In the genomic region with DNA sequence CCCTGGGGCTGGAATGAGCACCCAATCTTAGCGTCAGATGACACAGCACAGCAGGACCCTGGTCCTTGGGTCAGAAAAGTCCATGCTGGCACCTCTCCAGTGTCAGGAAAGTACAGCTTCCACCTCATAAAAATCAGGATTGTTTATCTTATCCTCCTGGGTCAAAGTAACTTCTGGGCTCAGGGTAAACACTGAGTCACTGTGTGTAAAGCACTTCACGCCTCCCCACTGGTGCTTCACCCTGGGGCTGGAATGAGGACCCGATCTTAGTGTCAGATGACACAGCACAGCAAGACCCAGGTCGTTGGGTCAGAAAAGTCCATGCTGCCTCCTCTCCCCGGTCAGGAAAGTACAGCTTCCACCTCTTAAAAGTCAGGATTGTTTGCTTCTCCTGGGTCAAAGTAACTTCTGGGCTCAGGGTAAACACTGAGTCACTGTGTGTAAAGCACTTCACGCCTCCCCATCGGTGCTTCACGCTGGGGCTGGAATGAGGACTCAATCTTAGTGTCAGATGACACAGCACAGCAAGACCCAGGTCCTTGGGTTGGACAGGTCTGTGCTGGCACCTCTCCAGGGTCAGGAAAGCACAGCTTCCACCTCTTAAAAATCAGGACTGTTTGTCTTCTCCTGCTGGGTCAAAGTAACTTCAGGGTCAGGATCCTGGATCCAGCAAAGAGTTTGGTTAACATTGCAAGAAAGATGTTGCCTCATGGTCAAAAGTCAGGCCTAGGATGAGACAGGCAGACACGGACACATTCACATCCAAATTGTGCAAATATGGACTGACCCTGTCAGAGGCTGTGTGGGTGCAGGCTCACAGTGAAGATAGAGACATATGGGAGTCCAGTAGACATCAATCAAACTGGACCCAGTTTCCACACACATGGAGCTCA, we compare ENCODE assay signal across 15 cellular contexts. TPM values are rescaled to one million over a fixed set of nuclear protein-coding genes. Genes with fewer than 3 reads are reported as not detected.
DNase-seq lines count a peak whose midpoint lies in the region; ATAC-seq and TF ChIP-seq lines count a peak whose summit lies in the region.
"Had no signal": no experiment of that assay in that cellular context is flagged by ENCODE, and none has a peak within 500 bp of the region (broad histone marks: within the 10 kb centered on the region; RNA-seq: fewer than 3 reads in every experiment).

No MANE protein-coding gene starts in this region.

- no peak overlapping the region for H3K27ac ChIP-seq in endodermal cell (ENCODE audit: low read depth, low read length)
- H3K27ac ChIP-seq: psoas muscle, thoracic aorta had no signal

- H3K4me1 Mint-ChIP-seq in endodermal cell (peaks cover 39% of the 10 kb centered on the region), progenitor cell of endocrine pancreas (ENCODE audit: low read depth) (peaks cover 29% of the 10 kb centered on the region)
- H3K4me1 Mint-ChIP-seq in activated CD8-positive, alpha-beta memory T cell treated with anti-CD3 and anti-CD28 coated beads, Interleukin-2, amount 10 ng/mL, durations not matched to agents 7 days and 5 days, result no peaks in the 10 kb centered on the region
- H3K4me1 Mint-ChIP-seq: central memory CD8-positive, alpha-beta T cell had no signal

- peaks cover 12% of the 10 kb centered on the region for H3K4me1 ChIP-seq in endodermal cell (ENCODE audit: control insufficient read depth, insufficient read depth, low read length)
- H3K4me1 ChIP-seq: psoas muscle had no signal

- H3K36me3 ChIP-seq in endodermal cell (ENCODE audit: control insufficient read depth, insufficient read depth, low read length), result no peaks in the 10 kb centered on the region
- H3K36me3 ChIP-seq: thoracic aorta had no signal

- H3K4me3 ChIP-seq in endodermal cell (ENCODE audit: low read length), result peak overlapping the region; percentile 57
- H3K4me3 ChIP-seq: psoas muscle, thoracic aorta had no signal

- CTCF ChIA-PET in activated CD8-positive, alpha-beta memory T cell treated with anti-CD3 and anti-CD28 coated beads, Interleukin-2, amount 10 ng/mL, durations not matched to agents 7 days and 5 days (lab: Charles Lee), result no interaction called here

- WGBS in endodermal cell (ENCODE audit: insufficient coverage in 1 of 2, insufficient read length in 1 of 2), 2 experiments, result 40 to 48% methylated on average over 9 of the region's 9 CpGs

- DNase-seq in ELR (ENCODE audit: low read depth), result peak; percentile 17
- DNase-seq in NCI-H2196 treated with DMSO at 0.1 percent for 48 hours (lab: John Stamatoyannopoulos, UW; ENCODE audit: unreplicated experiment), result peak; percentile 80
- DNase-seq in endodermal cell, result peak; percentile 86
- DNase-seq in progenitor cell of endocrine pancreas (ENCODE audit: low spot score, unreplicated experiment), result no peak
- no peak for DNase-seq in kidney glomerular epithelial cell (lab: John Stamatoyannopoulos, UW)
- DNase-seq in activated gamma-delta T cell (lab: John Stamatoyannopoulos, UW), result no peak
- no peak for DNase-seq in activated CD8-positive, alpha-beta memory T cell treated with anti-CD3 and anti-CD28 coated beads, Interleukin-2, amount 10 ng/mL, durations not matched to agents 7 days and 5 days
- DNase-seq: COR-L47, NCI-H2171, psoas muscle had no signal

- peaks cover 33% of the 10 kb centered on the region for H3K9me3 ChIP-seq in endodermal cell (ENCODE audit: control insufficient read depth, low read length)

- H3K9ac ChIP-seq in endodermal cell (ENCODE audit: extremely low read depth, low read length, poor library complexity, severe bottlenecking), result peak overlapping the region; percentile 4

- H3K36me3 Mint-ChIP-seq in endodermal cell (ENCODE audit: low read depth) (no peaks in the 10 kb centered on the region), progenitor cell of endocrine pancreas (ENCODE audit: insufficient read depth) (peaks cover 5% of the 10 kb centered on the region)
- H3K36me3 Mint-ChIP-seq in activated CD8-positive, alpha-beta memory T cell treated with anti-CD3 and anti-CD28 coated beads, Interleukin-2, amount 10 ng/mL, durations not matched to agents 7 days and 5 days, result peaks cover 2% of the 10 kb centered on the region

- H3K27ac Mint-ChIP-seq in endodermal cell (peak overlapping the region; percentile 89), progenitor cell of endocrine pancreas (peak overlapping the region; percentile 91)
- H3K27ac Mint-ChIP-seq in activated CD8-positive, alpha-beta memory T cell treated with anti-CD3 and anti-CD28 coated beads, Interleukin-2, amount 10 ng/mL, durations not matched to agents 7 days and 5 days, result no peak overlapping the region
- H3K27ac Mint-ChIP-seq: activated T-helper 2 cell treated with anti-CD3 and anti-CD28 coated beads, Interferon-gamma antibody, Interleukin-2, Interleukin-4, amounts not matched to agents 10 μg/mL and 5 μg/mL and 100 μg/mL, durations not matched to agents 14 hours and 24 hours and 36 hours had no signal

- no peaks in the 10 kb centered on the region for H3K27me3 ChIP-seq in endodermal cell (ENCODE audit: control insufficient read depth, insufficient read depth, low read length, poor library complexity, severe bottlenecking)

- TF ChIP-seq CTCF in endodermal cell (conservative IDR thresholded peaks at IDR 0.05) (no peak), progenitor cell of endocrine pancreas (IDR thresholded peaks at IDR 0.05; ENCODE audit: unreplicated experiment) (no peak)

- H3K9me3 Mint-ChIP-seq in endodermal cell, result peaks cover 43% of the 10 kb centered on the region
- peaks cover 13% of the 10 kb centered on the region for H3K9me3 Mint-ChIP-seq in progenitor cell of endocrine pancreas (ENCODE audit: low read depth)
- H3K9me3 Mint-ChIP-seq in activated CD8-positive, alpha-beta memory T cell treated with anti-CD3 and anti-CD28 coated beads, Interleukin-2, amount 10 ng/mL, durations not matched to agents 7 days and 5 days (ENCODE audit: low read depth), result peaks cover 5% of the 10 kb centered on the region

- peaks cover 52% of the 10 kb centered on the region for H3K27me3 Mint-ChIP-seq in endodermal cell (ENCODE audit: insufficient read depth)
- H3K27me3 Mint-ChIP-seq in progenitor cell of endocrine pancreas, result peaks cover 29% of the 10 kb centered on the region
- peaks cover 14% of the 10 kb centered on the region for H3K27me3 Mint-ChIP-seq in activated CD8-positive, alpha-beta memory T cell treated with anti-CD3 and anti-CD28 coated beads, Interleukin-2, amount 10 ng/mL, durations not matched to agents 7 days and 5 days

- no peak for ATAC-seq in GM19455 (IDR thresholded peaks at IDR 0.05; ENCODE audit: unreplicated experiment)
- no peak for ATAC-seq in activated CD8-positive, alpha-beta memory T cell treated with anti-CD3 and anti-CD28 coated beads, Interleukin-2, amount 10 ng/mL, durations not matched to agents 7 days and 5 days
- ATAC-seq: activated CD4-positive, CD25-positive, alpha-beta regulatory T cell treated with anti-CD3 and anti-CD28 coated beads, Interleukin-2, amount 50 U/mL, for 24 hours; psoas muscle had no signal

- H3K4me3 Mint-ChIP-seq in endodermal cell (peak overlapping the region; percentile 29), progenitor cell of endocrine pancreas (ENCODE audit: low read depth) (no peak overlapping the region)
- H3K4me3 Mint-ChIP-seq in activated CD8-positive, alpha-beta memory T cell treated with anti-CD3 and anti-CD28 coated beads, Interleukin-2, amount 10 ng/mL, durations not matched to agents 7 days and 5 days, result no peak overlapping the region
- H3K4me3 Mint-ChIP-seq: central memory CD8-positive, alpha-beta T cell had no signal

RNA-seq across cellular contexts. Expression of a gene that starts 39.2 kb away (rescaled TPM):
- total RNA-seq in endodermal cell (not detected), progenitor cell of endocrine pancreas (not detected in 2 replicates)
- polyA plus RNA-seq in endodermal cell (2013, experiment 1 of 2), result not detected
- polyA plus RNA-seq in endodermal cell (2013, experiment 2 of 2), result not detected
- not detected for total RNA-seq in activated CD8-positive, alpha-beta memory T cell treated with anti-CD3 and anti-CD28 coated beads, Interleukin-2, amount 10 ng/mL, durations not matched to agents 7 days and 5 days
- total RNA-seq: activated T-helper 2 cell treated with anti-CD3 and anti-CD28 coated beads, Interferon-gamma antibody, Interleukin-2, Interleukin-4, amounts not matched to agents 10 μg/mL and 5 μg/mL and 100 μg/mL, durations not matched to agents 14 hours and 24 hours and 36 hours; thoracic aorta had no signal
- polyA plus RNA-seq: psoas muscle had no signal

Comparison
In these comparisons a context has a peak if more than half of its experiments do, and no peak if none do; other contexts are left out.
1. DNase-seq: peak in ELR (single experiment), NCI-H2196 treated with DMSO at 0.1 percent for 48 hours (single experiment) and endodermal cell (single experiment); none in progenitor cell of endocrine pancreas (single experiment), kidney glomerular epithelial cell (single experiment), activated gamma-delta T cell (single experiment) and activated CD8-positive, alpha-beta memory T cell treated with anti-CD3 and anti-CD28 coated beads, Interleukin-2, amount 10 ng/mL, durations not matched to agents 7 days and 5 days (single experiment).